Comparison of ENCODE assay signal across 15 cellular contexts in genomic region chr1:25991937-25992688, GRCh38.
DNase-seq lines count a peak whose midpoint lies in the region; ATAC-seq and TF ChIP-seq lines count a peak whose summit lies in the region.
"Had no signal": no experiment of that assay in that cellular context is flagged by ENCODE, and none has a peak within 500 bp of the region (broad histone marks: within the 10 kb centered on the region; RNA-seq: fewer than 3 reads in every experiment).

No MANE protein-coding gene starts in this region.

- H3K27me3 Mint-ChIP-seq in central memory CD8-positive, alpha-beta T cell = no peaks in the 10 kb centered on the region
- H3K27me3 Mint-ChIP-seq in nephron (ENCODE audit: low read depth) = no peaks in the 10 kb centered on the region

- H3K9me3 Mint-ChIP-seq in central memory CD8-positive, alpha-beta T cell = no peaks in the 10 kb centered on the region
- no peaks in the 10 kb centered on the region for H3K9me3 Mint-ChIP-seq in nephron
- H3K9me3 Mint-ChIP-seq: endodermal cell, neural crest cell had no signal

- ATAC-seq in central memory CD8-positive, alpha-beta T cell (replicated peaks; ENCODE audit: extremely low read depth, poor library complexity, severe bottlenecking) = no peak
- no peak for ATAC-seq in GM18505 (IDR thresholded peaks at IDR 0.05; ENCODE audit: unreplicated experiment)
- ATAC-seq: activated CD4-positive, CD25-positive, alpha-beta regulatory T cell treated with anti-CD3 and anti-CD28 coated beads, Interleukin-2, amount 50 U/mL, for 24 hours; left lobe of liver; SK-N-SH treated with all-trans-retinoic acid at 6 μM for 48 hours had no signal

- peaks cover 68% of the 10 kb centered on the region for H3K4me1 Mint-ChIP-seq in central memory CD8-positive, alpha-beta T cell
- H3K4me1 Mint-ChIP-seq in nephron = peaks cover 72% of the 10 kb centered on the region

- no peak for TF ChIP-seq CTCF in nephron (IDR thresholded peaks at IDR 0.05; ENCODE audit: unreplicated experiment in 3 of 3)

- in situ Hi-C loops in KBM-7 (cut with MboI; ENCODE audit: low pct_unique_long_range_greater_than_20kb, low sequenced_read_pairs) = loop anchor here (10.0 kb wide), 1 partner anchor 97 kb away; no protein-coding TSS in a partner anchor

- H3K27ac Mint-ChIP-seq in central memory CD8-positive, alpha-beta T cell (ENCODE audit: low read depth) = peak overlapping the region; percentile 32
- H3K27ac Mint-ChIP-seq in nephron = peak overlapping the region; percentile 12 to 67 (median 34)
- H3K27ac Mint-ChIP-seq: endodermal cell had no signal

- peaks cover 16% of the 10 kb centered on the region for H3K36me3 Mint-ChIP-seq in central memory CD8-positive, alpha-beta T cell (ENCODE audit: insufficient read depth)
- H3K36me3 Mint-ChIP-seq in nephron (ENCODE audit: low read depth) = peaks cover 4% of the 10 kb centered on the region

- DNase-seq in EH (ENCODE audit: low read depth) (peak; percentile 48), KBM-7 (peak; percentile 45), NCI-H1048 (lab: John Stamatoyannopoulos, UW) (no peak), NCI-H510A (lab: John Stamatoyannopoulos, UW) (no peak)
- DNase-seq in central memory CD8-positive, alpha-beta T cell (ENCODE audit: low spot score in 2 of 2) = no peak
- DNase-seq: activated T-cell treated with anti-CD3 and anti-CD28 coated beads, Interleukin-2, amount 50 U/mL, for 48 hours; endodermal cell; head of caudate nucleus; NCI-H187 had no signal

- H3K4me3 Mint-ChIP-seq in central memory CD8-positive, alpha-beta T cell = no peak overlapping the region
- H3K4me3 Mint-ChIP-seq in nephron = peak overlapping the region in 1 of 3 experiments; percentile 33
- H3K4me3 Mint-ChIP-seq: endodermal cell had no signal

- TF ChIP-seq POLR2A in GM18505 (IDR thresholded peaks at IDR 0.05; ENCODE audit: borderline replicate concordance, extremely low read depth, insufficient read depth, insufficient read length) = no peak

Comparison
In these comparisons a context has a peak if more than half of its experiments do, and no peak if none do; other contexts are left out.
1. DNase-seq: peak in EH (single experiment) and KBM-7 (single experiment); none in central memory CD8-positive, alpha-beta T cell (0 of 2), NCI-H1048 (single experiment) and NCI-H510A (single experiment).